9 cellular contexts compared by ENCODE assay signal in genomic region chr19:40445945-40446784, GRCh38. TPM values are rescaled to one million over a fixed set of nuclear protein-coding genes. Genes with fewer than 3 reads are reported as not detected.
DNase-seq lines count a peak whose midpoint lies in the region; ATAC-seq, FAIRE-seq and TF ChIP-seq lines count a peak whose summit lies in the region.
"Had no signal": no experiment of that assay in that cellular context is flagged by ENCODE, and none has a peak within 500 bp of the region (broad histone marks: within the 10 kb centered on the region; RNA-seq: fewer than 3 reads in every experiment).

No MANE protein-coding gene starts in this region.

- no peak for TF ChIP-seq CTCF in CD14-positive monocyte (IDR thresholded peaks at IDR 0.05)
- no peak for TF ChIP-seq CTCF in bronchial epithelial cell (IDR thresholded peaks at IDR 0.05; ENCODE audit: insufficient read depth, low read length, severe bottlenecking)

- H3K27me3 ChIP-seq in bronchial epithelial cell (ENCODE audit: control insufficient read depth, insufficient read depth, low read length) (no peaks in the 10 kb centered on the region), mucosa of rectum (ENCODE audit: control insufficient read depth in 2 of 2, insufficient read depth in 2 of 2, low read length in 2 of 2) (no peaks in the 10 kb centered on the region)

- FAIRE-seq in bronchial epithelial cell (lab: Jason Lieb, UNC), result peak; percentile 62

- H3K4me1 ChIP-seq in mucosa of rectum (ENCODE audit: control insufficient read depth in 2 of 2, insufficient read depth in 2 of 2, low read length in 2 of 2), result peaks cover 10 to 22% of the 10 kb centered on the region in 2 donors

- peak overlapping the region in 1 of 2 donors; percentile 98 for H3K9ac ChIP-seq in mucosa of rectum (ENCODE audit: low read depth in 1 of 2, low read length in 2 of 2)

- DNase-seq in CD14-positive monocyte (ENCODE audit: low spot score), result no peak
- peak; percentile 63 for DNase-seq in HT-29 (ENCODE audit: low spot score)
- peak; percentile 77 for DNase-seq in bronchial epithelial cell (ENCODE audit: low read depth)
- no peak for DNase-seq in stimulated activated CD4-positive, alpha-beta T cell treated with anti-CD3 and anti-CD28 coated beads, Interleukin-4, amount 100 ng/mL, for 24 hours
- no peak for DNase-seq in HuH-7 (ENCODE audit: low spot score)
- no peak for DNase-seq in activated T-cell treated with anti-CD3 and anti-CD28 coated beads, Interleukin-2, amount 50 U/mL, for 1 hour
- DNase-seq: dermis blood vessel endothelial cell had no signal

- peaks cover 0 to 1% (median 0%) of the 10 kb centered on the region in 3 donors for H3K27me3 Mint-ChIP-seq in CD14-positive monocyte (ENCODE audit: low read depth in 3 of 3)

- H3K27ac ChIP-seq in mucosa of rectum (ENCODE audit: low read depth in 2 of 2, low read length in 2 of 2), result peak overlapping the region; percentile 78 to 97

- peak overlapping the region; percentile 56 to 83 (median 75) for H3K27ac Mint-ChIP-seq in CD14-positive monocyte

- peaks cover 47 to 62% of the 10 kb centered on the region in 2 donors for H3K36me3 Mint-ChIP-seq in CD14-positive monocyte

- no peak for ATAC-seq in GM21737 (IDR thresholded peaks at IDR 0.05; ENCODE audit: unreplicated experiment)

- H3K4me3 Mint-ChIP-seq in CD14-positive monocyte, result no peak overlapping the region

- intact Hi-C loops in CD14-positive monocyte (cut with micrococcal nuclease), result loop anchor here (2.0 kb wide), 2 partner anchors 15 to 19 kb away; partner anchors contain the start of gene BLVRB (in 1 of the 2)

- no peaks in the 10 kb centered on the region for H3K9me3 ChIP-seq in mucosa of rectum (ENCODE audit: control insufficient read depth in 2 of 2, low read length in 2 of 2)

- H3K36me3 ChIP-seq in bronchial epithelial cell (ENCODE audit: control insufficient read depth, insufficient read depth, low read length) (peaks cover 19% of the 10 kb centered on the region), mucosa of rectum (ENCODE audit: control insufficient read depth in 2 of 2, insufficient read depth in 2 of 2, low read length in 2 of 2) (peaks cover 17 to 20% of the 10 kb centered on the region in 2 donors)

- H3K4me3 ChIP-seq in bronchial epithelial cell (ENCODE audit: low read depth, low read length) (no peak overlapping the region), mucosa of rectum (ENCODE audit: low read length in 2 of 2) (peak overlapping the region in 1 of 2 donors; percentile 9)

- H3K4me1 Mint-ChIP-seq in CD14-positive monocyte, result peaks cover 21% of the 10 kb centered on the region

- H3K9me3 Mint-ChIP-seq in CD14-positive monocyte, result peaks cover 0 to 3% (median 2%) of the 10 kb centered on the region in 7 donors

RNA-seq across cellular contexts. Expression of gene SERTAD3, which starts 2.0 kb away (rescaled TPM):
- polyA plus RNA-seq in CD14-positive monocyte, result 10 to 100 TPM; 30.4 to 49.4 TPM
- total RNA-seq in HT-29 (2014; rRNA removed; shearing (Covaris generic)), result 23.4 and 30.6 TPM in 2 replicates
- total RNA-seq in bronchial epithelial cell, result 23.2 and 33.7 TPM in 2 replicates

RNA-seq across cellular contexts. Expression of gene BLVRB, which starts 19.4 kb away (rescaled TPM):
- 100 to 1,000 TPM; 601 to 625 TPM for polyA plus RNA-seq in CD14-positive monocyte
- total RNA-seq in HT-29 (2014; rRNA removed; shearing (Covaris generic)), result 201 and 206 TPM in 2 replicates
- total RNA-seq in bronchial epithelial cell, result 682 and 797 TPM in 2 replicates

RNA-seq across cellular contexts. Expression of gene SERTAD1, which starts 20.4 kb away (rescaled TPM):
- polyA plus RNA-seq in CD14-positive monocyte, result 10 to 100 TPM; 21.0 to 21.6 TPM
- 32.1 and 32.7 TPM in 2 replicates for total RNA-seq in HT-29 (2014; rRNA removed; shearing (Covaris generic))
- 35.7 and 41.6 TPM in 2 replicates for total RNA-seq in bronchial epithelial cell

RNA-seq across cellular contexts. Expression of gene SPTBN4, which starts 20.6 kb away (rescaled TPM):
- not detected for polyA plus RNA-seq in CD14-positive monocyte
- total RNA-seq in HT-29 (2014; rRNA removed; shearing (Covaris generic)), result 0.23 and 1.3 TPM in 2 replicates
- 0.53 and 1.8 TPM in 2 replicates for total RNA-seq in bronchial epithelial cell

RNA-seq across cellular contexts. Expression of gene PRX, which starts 33.0 kb away (rescaled TPM):
- under 1 TPM in 1 of 2 donors, not detected in 1; 0.13 TPM for polyA plus RNA-seq in CD14-positive monocyte
- total RNA-seq in HT-29 (2014; rRNA removed; shearing (Covaris generic)), result 1.3 and 1.8 TPM in 2 replicates
- total RNA-seq in bronchial epithelial cell, result 1.4 and 1.8 TPM in 2 replicates

Comparison
In these comparisons a context has a peak if more than half of its experiments do, and no peak if none do; other contexts are left out.
1. DNase-seq: peak in HT-29 (single experiment) and bronchial epithelial cell (single experiment); none in CD14-positive monocyte (single experiment), stimulated activated CD4-positive, alpha-beta T cell treated with anti-CD3 and anti-CD28 coated beads, Interleukin-4, amount 100 ng/mL, for 24 hours (single experiment), HuH-7 (single experiment) and activated T-cell treated with anti-CD3 and anti-CD28 coated beads, Interleukin-2, amount 50 U/mL, for 1 hour (single experiment).